1 cellular context compared by ENCODE assay signal in genomic region chr2:11762799-11763461, GRCh38.
TF ChIP-seq lines count a peak whose summit lies in the region.

No MANE protein-coding gene starts in this region.

TF ChIP-seq in endothelial cell of umbilical vein, 7 proteins besides CTCF, POLR2A, EP300 and RAD21 (continued from another document):
- TF ChIP-seq MAX (IDR thresholded peaks at IDR 0.05; ENCODE audit: insufficient read depth, insufficient read length): peak; percentile 76
- TF ChIP-seq GATA2 (IDR thresholded peaks at IDR 0.05; ENCODE audit: insufficient read depth, insufficient read length, low read depth, low read length): no peak
- peak; percentile 55 for TF ChIP-seq MYC (IDR thresholded peaks at IDR 0.05; ENCODE audit: low read depth, low read length)
- no peak for TF ChIP-seq FOS (IDR thresholded peaks at IDR 0.05; ENCODE audit: borderline replicate concordance, insufficient read depth, low read length)
- TF ChIP-seq POLR2AphosphoS5 (IDR thresholded peaks at IDR 0.05; ENCODE audit: insufficient read depth, low read depth, low read length): no peak
